In genomic region chr7:77944183-77945182, GRCh38 we compare ENCODE assay signal across 1 cellular context.
TF ChIP-seq lines count a peak whose summit lies in the region.

No MANE protein-coding gene starts in this region.

TF ChIP-seq in K562, 482 proteins besides CTCF, POLR2A, EP300 and RAD21 (continued from another document and continues in another):
- TF ChIP-seq STAT6 (CRISPR knock-in tag; IDR thresholded peaks at IDR 0.05) (no peak), ZNF398 (CRISPR knock-in tag; IDR thresholded peaks at IDR 0.05) (no peak), ELF1 (tag; IDR thresholded peaks at IDR 0.05) (peak; percentile 80), NCOR1 (IDR thresholded peaks at IDR 0.05) (peak; percentile 78), RFX7 (CRISPR knock-in tag; IDR thresholded peaks at IDR 0.05) (no peak), PRMT5 (CRISPR knock-in tag; IDR thresholded peaks at IDR 0.05) (no peak), FOXJ2 (tag; IDR thresholded peaks at IDR 0.05) (peak; percentile 93), RBM15 (IDR thresholded peaks at IDR 0.05; ENCODE audit: insufficient read depth, low read length) (no peak), CEBPB (tag; IDR thresholded peaks at IDR 0.05) (no peak), STAG1 (CRISPR knock-in tag; IDR thresholded peaks at IDR 0.05; ENCODE audit: borderline replicate concordance) (no peak), NKRF (IDR thresholded peaks at IDR 0.05; ENCODE audit: borderline replicate concordance) (no peak), NONO (IDR thresholded peaks at IDR 0.05; ENCODE audit: low read depth in 2 of 2, low read length in 1 of 2) (no peak), MYC (IDR thresholded peaks at IDR 0.05; ENCODE audit: low read depth, low read length) (peak; percentile 52; the same call in 1 of the 2 replicates), MYC (CRISPR knock-in tag; IDR thresholded peaks at IDR 0.05; ENCODE audit: borderline replicate concordance, low read depth) (no peak), ZNF282 (CRISPR knock-in tag; IDR thresholded peaks at IDR 0.05) (no peak), ZC3H4 (CRISPR knock-in tag; IDR thresholded peaks at IDR 0.05; ENCODE audit: borderline replicate concordance) (no peak), AFF1 (IDR thresholded peaks at IDR 0.05; ENCODE audit: low read depth in 1 of 2, partially characterized antibody in 2 of 2) (no peak), MXD1 (CRISPR knock-in tag; IDR thresholded peaks at IDR 0.05; ENCODE audit: borderline replicate concordance, poor library complexity, severe bottlenecking) (no peak), GATAD2B (IDR thresholded peaks at IDR 0.05; ENCODE audit: borderline replicate concordance) (peak; percentile 82), KAT8 (IDR thresholded peaks at IDR 0.05; ENCODE audit: low read depth) (no peak), REST (CRISPR knock-in tag; IDR thresholded peaks at IDR 0.05; ENCODE audit: low read depth) (no peak), KHSRP (IDR thresholded peaks at IDR 0.05) (no peak; the same call in 1 of the 2 replicates), SMARCE1 (IDR thresholded peaks at IDR 0.05) (peak; percentile 94), HEY1 (CRISPR knock-in tag; IDR thresholded peaks at IDR 0.05; ENCODE audit: borderline replicate concordance) (no peak), PCBP2 (IDR thresholded peaks at IDR 0.05; ENCODE audit: low read depth, low read length, poor library complexity, severe bottlenecking) (no peak), ZBTB34 (CRISPR knock-in tag; IDR thresholded peaks at IDR 0.05) (no peak), RBM39 (optimal IDR thresholded peaks at IDR 0.05; ENCODE audit: low read depth, low read length) (no peak), BMI1 (IDR thresholded peaks at IDR 0.05; ENCODE audit: low read length) (no peak), FOXJ3 (CRISPR knock-in tag; IDR thresholded peaks at IDR 0.05) (no peak), BCOR (IDR thresholded peaks at IDR 0.05) (no peak; the same call in 1 of the 2 replicates), ETV5 (CRISPR knock-in tag; IDR thresholded peaks at IDR 0.05; ENCODE audit: low read depth) (peak; percentile 79), HDAC1 (IDR thresholded peaks at IDR 0.05) (no peak), HNRNPUL1 (IDR thresholded peaks at IDR 0.05; ENCODE audit: low read length) (no peak), TCF7 (IDR thresholded peaks at IDR 0.05; ENCODE audit: borderline replicate concordance) (no peak), FOXM1 (IDR thresholded peaks at IDR 0.05; ENCODE audit: low read depth) (peak; percentile 79), FOXM1 (CRISPR knock-in tag; IDR thresholded peaks at IDR 0.05; ENCODE audit: low read depth) (no peak), MAZ (CRISPR knock-in tag; conservative IDR thresholded peaks at IDR 0.05 in 1 of 2, IDR thresholded peaks at IDR 0.05 in 1 of 2) (no peak), CBX8 (IDR thresholded peaks at IDR 0.05; ENCODE audit: borderline replicate concordance, extremely low read depth, low read depth, low read length, poor library complexity, severe bottlenecking) (no peak), ZNF3 (CRISPR knock-in tag; IDR thresholded peaks at IDR 0.05) (no peak), POLR3A (IDR thresholded peaks at IDR 0.05; ENCODE audit: borderline replicate concordance, extremely low read depth, insufficient read depth, insufficient read length) (no peak), RBM17 (IDR thresholded peaks at IDR 0.05; ENCODE audit: borderline replicate concordance, low read depth, low read length) (no peak), SP2 (IDR thresholded peaks at IDR 0.05; ENCODE audit: extremely low read depth, low read depth, low read length, poor library complexity, severe bottlenecking) (no peak), KDM1A (IDR thresholded peaks at IDR 0.05) (no peak; a peak in 1 of 4 replicates), USF2 (CRISPR knock-in tag; IDR thresholded peaks at IDR 0.05) (no peak), ZNF197 (CRISPR knock-in tag; IDR thresholded peaks at IDR 0.05; ENCODE audit: low read depth) (no peak), ZFX (CRISPR knock-in tag; IDR thresholded peaks at IDR 0.05) (no peak), NCOA1 (IDR thresholded peaks at IDR 0.05; ENCODE audit: low read depth) (no peak; the same call in 1 of the 2 replicates), CSDE1 (IDR thresholded peaks at IDR 0.05) (no peak), ZNF277 (CRISPR knock-in tag; IDR thresholded peaks at IDR 0.05; ENCODE audit: borderline replicate concordance) (no peak), E2F3 (CRISPR knock-in tag; IDR thresholded peaks at IDR 0.05) (no peak), ARID1B (IDR thresholded peaks at IDR 0.05) (peak; percentile 91), GABPA (tag; conservative IDR thresholded peaks at IDR 0.05; ENCODE audit: low read depth) (peak; percentile 74), POLR2B (IDR thresholded peaks at IDR 0.05; ENCODE audit: low read depth, partially characterized antibody) (no peak)
